11 cellular contexts compared by ENCODE assay signal in the genomic region with DNA sequence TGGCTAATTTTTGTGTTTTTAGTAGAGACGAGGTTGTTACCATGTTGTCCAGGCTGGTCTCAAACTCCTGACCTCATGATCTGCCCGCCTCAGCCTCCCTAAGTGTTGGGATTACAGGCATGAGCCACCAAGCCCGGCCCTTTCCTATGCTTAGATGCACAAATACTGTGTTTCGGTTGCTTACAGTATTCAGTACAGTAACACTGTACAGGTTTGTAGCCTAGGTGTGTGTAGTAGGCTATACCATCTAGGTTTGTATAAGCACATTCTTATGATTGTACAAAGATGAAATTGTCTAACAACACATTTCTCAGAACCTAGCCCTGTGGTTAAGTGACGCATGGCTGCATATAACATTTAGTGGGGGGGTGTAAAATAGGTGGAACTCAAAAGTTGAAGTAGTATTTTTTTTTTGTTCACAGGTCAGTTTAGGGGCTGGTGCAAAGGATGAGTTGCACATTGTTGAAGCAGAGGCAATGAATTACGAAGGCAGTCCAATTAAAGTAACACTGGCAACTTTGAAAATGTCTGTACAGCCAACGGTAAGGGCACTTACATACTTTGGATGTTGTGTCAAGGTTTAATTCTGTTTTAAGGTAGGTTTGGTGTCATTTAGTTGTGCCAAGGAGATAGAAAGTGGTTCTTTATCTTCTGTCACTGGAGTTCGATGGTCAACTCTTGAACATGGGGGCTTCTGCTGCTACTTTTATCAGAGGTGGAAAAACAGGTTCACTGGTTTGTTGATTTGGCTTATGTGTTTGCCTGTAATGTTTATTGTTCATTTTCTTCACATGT. TPM values are rescaled to one million over a fixed set of nuclear protein-coding genes. Genes with fewer than 3 reads are reported as not detected.
DNase-seq lines count a peak whose midpoint lies in the region; ATAC-seq and TF ChIP-seq lines count a peak whose summit lies in the region.
"Had no signal": no experiment of that assay in that cellular context is flagged by ENCODE, and none has a peak within 500 bp of the region (broad histone marks: within the 10 kb centered on the region; RNA-seq: fewer than 3 reads in every experiment).

No MANE protein-coding gene starts in this region.

- no peak for TF ChIP-seq EP300 in gastroesophageal sphincter (IDR thresholded peaks at IDR 0.05)
- TF ChIP-seq EP300 in tibial nerve (IDR thresholded peaks at IDR 0.05) = no peak

- TF ChIP-seq CTCF in hepatocyte (IDR thresholded peaks at IDR 0.05; ENCODE audit: poor library complexity) (no peak), gastroesophageal sphincter (IDR thresholded peaks at IDR 0.05) (no peak), CD14-positive monocyte (IDR thresholded peaks at IDR 0.05) (no peak), tibial nerve (IDR thresholded peaks at IDR 0.05) (no peak)

- no peaks in the 10 kb centered on the region for H3K9me3 ChIP-seq in T-helper 17 cell (ENCODE audit: control insufficient read depth, low read length, poor library complexity, severe bottlenecking)
- no peaks in the 10 kb centered on the region for H3K9me3 ChIP-seq in hepatocyte (ENCODE audit: low read depth)
- H3K9me3 ChIP-seq in gastroesophageal sphincter = no peaks in the 10 kb centered on the region
- H3K9me3 ChIP-seq in tibial nerve = no peaks in the 10 kb centered on the region
- H3K9me3 ChIP-seq: upper lobe of right lung had no signal

- peak overlapping the region; percentile 88 for H3K4me2 ChIP-seq in hepatocyte

- H3K9me3 Mint-ChIP-seq in stimulated activated naive CD8-positive, alpha-beta T cell treated with anti-CD3 and anti-CD28 coated beads, Interleukin-15, Interleukin-2, amounts not matched to agents 100 ng/mL and 50 ng/mL, for 24 hours = no peaks in the 10 kb centered on the region
- H3K9me3 Mint-ChIP-seq in CD14-positive monocyte = peaks cover 0 to 6% (median 0%) of the 10 kb centered on the region in 7 donors

- ATAC-seq in stimulated activated naive CD8-positive, alpha-beta T cell treated with anti-CD3 and anti-CD28 coated beads, Interleukin-15, Interleukin-2, amounts not matched to agents 100 U/mL and 50 U/mL, for 24 hours = no peak
- ATAC-seq in T-helper 17 cell (no peak), gastroesophageal sphincter (no peak)
- ATAC-seq: left colon, upper lobe of right lung had no signal

- 73% methylated on average over 8 of the region's 8 CpGs for whole genome bisulfite sequencing in hepatocyte (ENCODE audit: low lambda C conversion rate, missing lambda C conversion rate)
- 58 to 60% methylated on average over 4 to 8 of the region's 8 CpGs for WGBS in gastroesophageal sphincter (ENCODE audit: low coverage in 1 of 2), 2 donors
- WGBS in tibial nerve, 2 donors = 65 to 73% methylated on average over 8 of the region's 8 CpGs

- TF ChIP-seq POLR2A in gastroesophageal sphincter (IDR thresholded peaks at IDR 0.05) (no peak), tibial nerve (IDR thresholded peaks at IDR 0.05) (no peak)

- intact Hi-C loops in CD14-positive monocyte (cut with micrococcal nuclease) = no loop called here
- intact Hi-C loops in head of caudate nucleus (cut with DNase I) = no loop called here

- H3K4me1 Mint-ChIP-seq in stimulated activated naive CD8-positive, alpha-beta T cell treated with anti-CD3 and anti-CD28 coated beads, Interleukin-15, Interleukin-2, amounts not matched to agents 100 ng/mL and 50 ng/mL, for 24 hours (ENCODE audit: low read depth) = peaks cover 89% of the 10 kb centered on the region
- H3K4me1 Mint-ChIP-seq in T-helper 17 cell (peaks cover 61% of the 10 kb centered on the region), CD14-positive monocyte (peaks cover 42% of the 10 kb centered on the region)

- H3K9me2 ChIP-seq in hepatocyte (replicated peaks; ENCODE audit: insufficient read depth) = no peaks in the 10 kb centered on the region

- no peak overlapping the region for H3K27ac ChIP-seq in hepatocyte
- no peak overlapping the region for H3K27ac ChIP-seq in gastroesophageal sphincter
- no peak overlapping the region for H3K27ac ChIP-seq in tibial nerve
- H3K27ac ChIP-seq: upper lobe of right lung had no signal

- DNase-seq in stimulated activated naive CD8-positive, alpha-beta T cell treated with anti-CD3 and anti-CD28 coated beads, Interleukin-15, Interleukin-2, amounts not matched to agents 100 U/mL and 50 U/mL, for 24 hours = no peak
- DNase-seq in T-helper 17 cell = no peak
- DNase-seq in hepatocyte (ENCODE audit: low spot score) = no peak
- no peak for DNase-seq in CD14-positive monocyte (ENCODE audit: low spot score)
- no peak for DNase-seq in tibial nerve (ENCODE audit: low spot score in 2 of 2)
- no peak for DNase-seq in head of caudate nucleus
- DNase-seq: DMS 273 treated with DMSO at 0.1 percent for 48 hours, left colon, upper lobe of right lung had no signal

- H4K20me1 ChIP-seq in hepatocyte (ENCODE audit: insufficient read depth, poor library complexity, severe bottlenecking) = peaks cover 80% of the 10 kb centered on the region

- H3K36me3 Mint-ChIP-seq in stimulated activated naive CD8-positive, alpha-beta T cell treated with anti-CD3 and anti-CD28 coated beads, Interleukin-15, Interleukin-2, amounts not matched to agents 100 ng/mL and 50 ng/mL, for 24 hours (ENCODE audit: low read depth) = peaks cover 82% of the 10 kb centered on the region
- H3K36me3 Mint-ChIP-seq in T-helper 17 cell (ENCODE audit: low read depth) (peaks cover 9% of the 10 kb centered on the region), CD14-positive monocyte (peaks cover 41 to 55% of the 10 kb centered on the region in 2 donors)

- H3K36me3 ChIP-seq in hepatocyte (replicated peaks; ENCODE audit: insufficient read depth, low read depth) (peaks cover 3% of the 10 kb centered on the region), gastroesophageal sphincter (peaks cover 0 to 51% of the 10 kb centered on the region in 2 donors), tibial nerve (peaks cover 0 to 53% (median 12%) of the 10 kb centered on the region in 3 donors)

- H3K4me3 ChIP-seq in hepatocyte (no peak overlapping the region), gastroesophageal sphincter (no peak overlapping the region), tibial nerve (no peak overlapping the region)

- peaks cover 26% of the 10 kb centered on the region for H3K4me1 ChIP-seq in hepatocyte (ENCODE audit: insufficient read depth)
- H3K4me1 ChIP-seq in gastroesophageal sphincter = peaks cover 0 to 53% (median 0%) of the 10 kb centered on the region in 3 donors
- peaks cover 0 to 46% (median 20%) of the 10 kb centered on the region in 4 donors for H3K4me1 ChIP-seq in tibial nerve

- H3K79me2 ChIP-seq in hepatocyte = peaks cover 83% of the 10 kb centered on the region

- peak overlapping the region; percentile 98 for H3K27ac Mint-ChIP-seq in stimulated activated naive CD8-positive, alpha-beta T cell treated with anti-CD3 and anti-CD28 coated beads, Interleukin-15, Interleukin-2, amounts not matched to agents 100 ng/mL and 50 ng/mL, for 24 hours
- peak overlapping the region; percentile 95 for H3K27ac Mint-ChIP-seq in T-helper 17 cell
- H3K27ac Mint-ChIP-seq in CD14-positive monocyte = no peak overlapping the region

- H2AFZ ChIP-seq in hepatocyte = no peak overlapping the region

- peak overlapping the region; percentile 98 for H3K4me3 Mint-ChIP-seq in stimulated activated naive CD8-positive, alpha-beta T cell treated with anti-CD3 and anti-CD28 coated beads, Interleukin-15, Interleukin-2, amounts not matched to agents 100 ng/mL and 50 ng/mL, for 24 hours
- H3K4me3 Mint-ChIP-seq in T-helper 17 cell = peak overlapping the region; percentile 92
- H3K4me3 Mint-ChIP-seq in CD14-positive monocyte = no peak overlapping the region

- peaks cover 8% of the 10 kb centered on the region for H3K27me3 Mint-ChIP-seq in stimulated activated naive CD8-positive, alpha-beta T cell treated with anti-CD3 and anti-CD28 coated beads, Interleukin-15, Interleukin-2, amounts not matched to agents 100 ng/mL and 50 ng/mL, for 24 hours
- no peaks in the 10 kb centered on the region for H3K27me3 Mint-ChIP-seq in T-helper 17 cell
- H3K27me3 Mint-ChIP-seq in CD14-positive monocyte (ENCODE audit: low read depth in 3 of 3) = peaks cover 0 to 3% (median 0%) of the 10 kb centered on the region in 3 donors

- H3K27me3 ChIP-seq in hepatocyte (no peaks in the 10 kb centered on the region), gastroesophageal sphincter (no peaks in the 10 kb centered on the region), tibial nerve (no peaks in the 10 kb centered on the region)
- H3K27me3 ChIP-seq: upper lobe of right lung had no signal

RNA-seq across cellular contexts. Expression of gene NPM1, which starts 3.4 kb away (rescaled TPM):
- total RNA-seq in T-helper 17 cell (1,000 to 10,000 TPM; 1,005 to 1,022 TPM), hepatocyte (1,088 and 1,095 TPM in 2 replicates), gastroesophageal sphincter (100 to 1,000 TPM; 532 to 835 (median 744) TPM), tibial nerve (100 to 1,000 TPM; 422 to 496 (median 444) TPM)
- polyA plus RNA-seq in hepatocyte (373 and 443 TPM in 2 replicates), CD14-positive monocyte (100 to 1,000 TPM; 188 to 191 TPM)

RNA-seq across cellular contexts. Expression of gene FGF18, which starts 28.4 kb away (rescaled TPM):
- total RNA-seq in T-helper 17 cell (under 1 TPM; 0.44 to 0.50 TPM), hepatocyte (1.00 and 2.2 TPM in 2 replicates), gastroesophageal sphincter (1 to 10 TPM in 2 of 4 donors, not detected in 2; 1.8 to 2.1 TPM), tibial nerve (1 to 10 TPM; 2.4 to 6.9 (median 6.4) TPM)
- polyA plus RNA-seq in hepatocyte (6.5 and 7.2 TPM in 2 replicates), CD14-positive monocyte (not detected)

Comparison
In these comparisons a context has a peak if more than half of its experiments do, and no peak if none do; other contexts are left out.
1. H3K27ac Mint-ChIP-seq: peak in stimulated activated naive CD8-positive, alpha-beta T cell treated with anti-CD3 and anti-CD28 coated beads, Interleukin-15, Interleukin-2, amounts not matched to agents 100 ng/mL and 50 ng/mL, for 24 hours (single experiment) and T-helper 17 cell (single experiment); none in CD14-positive monocyte (0 of 7).
2. H3K4me3 Mint-ChIP-seq: peak in stimulated activated naive CD8-positive, alpha-beta T cell treated with anti-CD3 and anti-CD28 coated beads, Interleukin-15, Interleukin-2, amounts not matched to agents 100 ng/mL and 50 ng/mL, for 24 hours (single experiment) and T-helper 17 cell (single experiment); none in CD14-positive monocyte (0 of 2).